9 cellular contexts compared by ENCODE assay signal in genomic region chr16:81836279-81837054, GRCh38. TPM values are rescaled to one million over a fixed set of nuclear protein-coding genes. Genes with fewer than 3 reads are reported as not detected.
DNase-seq lines count a peak whose midpoint lies in the region; ATAC-seq and TF ChIP-seq lines count a peak whose summit lies in the region.
"Had no signal": no experiment of that assay in that cellular context is flagged by ENCODE, and none has a peak within 500 bp of the region (broad histone marks: within the 10 kb centered on the region; RNA-seq: fewer than 3 reads in every experiment).

No MANE protein-coding gene starts in this region.

- peak overlapping the region; percentile 58 for H3K4me2 ChIP-seq in HCT116 (ENCODE audit: low read length)
- no peak overlapping the region for H3K4me2 ChIP-seq in trophoblast cell (ENCODE audit: low read length)

- H3K9me3 ChIP-seq in HCT116 (ENCODE audit: control insufficient read depth in 1 of 2, insufficient read depth in 1 of 2, low read depth in 1 of 2, low read length in 2 of 2) (no peaks in the 10 kb centered on the region), trophoblast cell (ENCODE audit: insufficient read depth, low read depth, low read length) (peaks cover 2% of the 10 kb centered on the region)
- H3K9me3 ChIP-seq: right lobe of liver had no signal

- H2AK5ac ChIP-seq in trophoblast cell (ENCODE audit: low read length), result no peak overlapping the region

- H4K12ac ChIP-seq in trophoblast cell (ENCODE audit: low read depth, low read length), result no peak overlapping the region

- ATAC-seq in HCT116 (peak; percentile 77), HG03521 (IDR thresholded peaks at IDR 0.05; ENCODE audit: unreplicated experiment) (peak; percentile 62)
- ATAC-seq: right lobe of liver had no signal

- no peaks in the 10 kb centered on the region for H3K9me2 ChIP-seq in HCT116 (ENCODE audit: insufficient read depth)

- TF ChIP-seq RAD21 in HCT116 (IDR thresholded peaks at IDR 0.05; ENCODE audit: low read depth), result no peak

- H3K18ac ChIP-seq in trophoblast cell (ENCODE audit: low read length), result no peak overlapping the region

- H3K27me3 ChIP-seq in HCT116 (ENCODE audit: insufficient read depth, low read length) (no peaks in the 10 kb centered on the region), trophoblast cell (ENCODE audit: insufficient read depth, low read length) (no peaks in the 10 kb centered on the region)
- H3K27me3 ChIP-seq: cardiac muscle cell, right lobe of liver had no signal

- no CpG with 5 or more reads among the region's 12 CpGs for WGBS in trophoblast cell (ENCODE audit: extremely low coverage, insufficient coverage, insufficient read length)

- intact Hi-C loops in HCT116 (cut with micrococcal nuclease), result no loop called here

- H3K4me1 ChIP-seq in HCT116 (ENCODE audit: control insufficient read depth in 1 of 2, insufficient read depth in 2 of 2, low read length in 2 of 2) (peaks cover 11 to 49% of the 10 kb centered on the region in 2 experiments), trophoblast cell (ENCODE audit: control insufficient read depth in 1 of 2, insufficient read depth in 2 of 2, low read length in 2 of 2) (peaks cover 0 to 4% of the 10 kb centered on the region in 2 experiments)
- H3K4me1 ChIP-seq: right lobe of liver had no signal

- H3K14ac ChIP-seq in trophoblast cell (ENCODE audit: low read length), result no peak overlapping the region

- H4K20me1 ChIP-seq in HCT116 (ENCODE audit: insufficient read depth), result no peaks in the 10 kb centered on the region; the same call in 1 of the 2 replicates

- H2BK5ac ChIP-seq in trophoblast cell (ENCODE audit: low read depth, low read length, poor library complexity), result no peak overlapping the region

- H3K36me3 ChIP-seq in HCT116 (ENCODE audit: control insufficient read depth in 1 of 2, insufficient read depth in 2 of 2, low read length in 2 of 2) (no peaks in the 10 kb centered on the region), trophoblast cell (ENCODE audit: control insufficient read depth in 1 of 2, insufficient read depth in 2 of 2, low read length in 2 of 2) (no peaks in the 10 kb centered on the region)
- H3K36me3 ChIP-seq: cardiac muscle cell, right lobe of liver had no signal

- DNase-seq in HCT116 (ENCODE audit: low read depth, low spot score), result peak; percentile 59
- no peak for DNase-seq in trophoblast cell
- DNase-seq in HCEC 1CT, result no peak
- no peak for DNase-seq in NCI-H2107 treated with DMSO at 0.1 percent for 48 hours (lab: John Stamatoyannopoulos, UW; ENCODE audit: unreplicated experiment)
- DNase-seq in NOMO-1 treated with dmso at 0.1 percent for 144 hours (lab: John Stamatoyannopoulos, UW; ENCODE audit: unreplicated experiment), result no peak
- DNase-seq: right lobe of liver had no signal

- no peak overlapping the region for H2BK120ac ChIP-seq in trophoblast cell (ENCODE audit: insufficient read depth, low read length, poor library complexity)

- TF ChIP-seq POLR2A in GM18951 (IDR thresholded peaks at IDR 0.05; ENCODE audit: extremely low read depth, insufficient read depth, insufficient read length) (peak; percentile 19), HCT116 (IDR thresholded peaks at IDR 0.05; ENCODE audit: borderline replicate concordance, extremely low read depth, insufficient read depth, insufficient read length) (no peak)

- no peak overlapping the region for H3K27ac ChIP-seq in HCT116 (ENCODE audit: low read depth, low read length)
- no peak overlapping the region for H3K27ac ChIP-seq in trophoblast cell (ENCODE audit: low read depth, low read length)
- H3K27ac ChIP-seq: cardiac muscle cell, right lobe of liver had no signal

- no peak overlapping the region for H2BK12ac ChIP-seq in trophoblast cell (ENCODE audit: low read length)

- H3K79me2 ChIP-seq in HCT116 (ENCODE audit: insufficient read depth, low read length) (no peaks in the 10 kb centered on the region), trophoblast cell (ENCODE audit: control insufficient read depth, insufficient read depth, low read length, poor library complexity) (no peaks in the 10 kb centered on the region)

- H3K4ac ChIP-seq in trophoblast cell (ENCODE audit: low read depth, low read length), result no peak overlapping the region

- no peak for TF ChIP-seq CTCF in HCT116 (IDR thresholded peaks at IDR 0.05 in 2 of 3, conservative IDR thresholded peaks at IDR 0.05 in 1 of 3; ENCODE audit: borderline replicate concordance in 1 of 3, insufficient read depth in 1 of 3, low read depth in 2 of 3, low read length in 2 of 3)

- CTCF ChIA-PET in HCT116 (lab: Charles Lee), result no interaction called here

- H4K91ac ChIP-seq in trophoblast cell (ENCODE audit: low read depth, low read length), result no peak overlapping the region

- H3K4me3 ChIP-seq in HCT116 (replicated peaks in 1 of 2; ENCODE audit: low read depth in 1 of 2, low read length in 2 of 2) (peak overlapping the region in 1 of 2 experiments; percentile 32; a peak in 2 of 4 replicates), trophoblast cell (ENCODE audit: low read depth, low read length) (no peak overlapping the region)
- H3K4me3 ChIP-seq: cardiac muscle cell, right lobe of liver had no signal

- H3K9ac ChIP-seq in HCT116 (ENCODE audit: low read length), result 0 out of 2 replicates have a peak overlapping the region, but pooled peaks have one; percentile 1
- no peak overlapping the region for H3K9ac ChIP-seq in trophoblast cell (ENCODE audit: low read length)

- peak overlapping the region; percentile 31 for H3K23ac ChIP-seq in trophoblast cell (ENCODE audit: low read length)

- no peaks in the 10 kb centered on the region for H3K79me1 ChIP-seq in trophoblast cell (ENCODE audit: low read length)

- POLR2A ChIA-PET in HCT116 (lab: Charles Lee), result no interaction called here

- H2AFZ ChIP-seq in HCT116 (ENCODE audit: low read depth, low read length, poor library complexity, severe bottlenecking) (no peak overlapping the region), trophoblast cell (ENCODE audit: insufficient read depth, low read length, poor library complexity) (no peak overlapping the region)

- H4K8ac ChIP-seq in trophoblast cell (ENCODE audit: low read depth, low read length), result no peak overlapping the region

- RAD21 ChIA-PET in HCT116 (lab: Charles Lee; ENCODE audit: low non-redundant PET in 1 of 2, low total read pairs in 2 of 2, uncharacterized antibody in 2 of 2, unreplicated experiment in 2 of 2), result no interaction called here

- BruUV-seq in HCT116 (replicated peaks; lab: Mats Ljungman, UMichigan), result no TSS peak

- in situ Hi-C loops in GM18951 (cut with MboI; ENCODE audit: low sequenced_read_pairs, unreplicated experiment), result no loop called here

TF ChIP-seq in HCT116, 20 proteins besides CTCF, POLR2A, EP300 and RAD21 (continues in another document):
- TF ChIP-seq JUND (IDR thresholded peaks at IDR 0.05) (no peak; the same call in 1 of the 2 replicates), SP1 (IDR thresholded peaks at IDR 0.05; ENCODE audit: low read depth) (peak; percentile 51), EZH2phosphoT487 (IDR thresholded peaks at IDR 0.05; ENCODE audit: borderline replicate concordance) (no peak), ATF3 (IDR thresholded peaks at IDR 0.05) (no peak), REST (IDR thresholded peaks at IDR 0.05; ENCODE audit: low read depth) (no peak), YY1 (IDR thresholded peaks at IDR 0.05; ENCODE audit: extremely low read depth, insufficient replicate concordance, low read depth, low read length) (no peak), EGR1 (IDR thresholded peaks at IDR 0.05; ENCODE audit: low read depth) (peak; percentile 60), CBX3 (IDR thresholded peaks at IDR 0.05; ENCODE audit: low read depth) (peak; percentile 40; the same call in 1 of the 2 replicates), EZH2 (IDR thresholded peaks at IDR 0.05) (no peak), ZNF274 (IDR thresholded peaks at IDR 0.05; ENCODE audit: low read depth, low read length) (no peak), POLR2AphosphoS5 (IDR thresholded peaks at IDR 0.05; ENCODE audit: low read depth, low read length) (peak; percentile 35; the same call in 1 of the 2 replicates), CEBPB (IDR thresholded peaks at IDR 0.05; ENCODE audit: low read depth) (peak; percentile 44), MAX (IDR thresholded peaks at IDR 0.05) (no peak), SIN3A (IDR thresholded peaks at IDR 0.05; ENCODE audit: low read depth) (no peak), FOSL1 (IDR thresholded peaks at IDR 0.05; ENCODE audit: low read depth) (peak; percentile 54)

RNA-seq across cellular contexts. Expression of gene PLCG2, which starts 57.4 kb away (rescaled TPM):
- 31.2 TPM for total RNA-seq in HCT116 (2021; ENCODE audit: unreplicated experiment)
- polyA plus RNA-seq in HCT116 (2012), result 19.8 and 21.8 TPM in 2 replicates
- 0.68 and 0.85 TPM in 2 replicates for polyA plus RNA-seq in trophoblast cell (2013)
